33 cellular contexts compared by ENCODE assay signal in genomic region chr14:85523624-85524023, GRCh38. TPM values are rescaled to one million over a fixed set of nuclear protein-coding genes. Genes with fewer than 3 reads are reported as not detected.
"Had no signal": no experiment of that assay in that cellular context is flagged by ENCODE, and none has a peak within 500 bp of the region (broad histone marks: within the 10 kb centered on the region; RNA-seq: fewer than 3 reads in every experiment).

No MANE protein-coding gene starts in this region.

- H3K4me1 ChIP-seq: ascending aorta, breast epithelium had no signal

- DNase-seq: activated effector memory CD4-positive, alpha-beta T cell treated with anti-CD3 and anti-CD28 coated beads, Interleukin-2, amount 50 U/mL, for 16 hours; activated effector memory CD4-positive, alpha-beta T cell treated with Interleukin-2 at 50 U/mL for 16 hours; activated gamma-delta T cell; activated gamma-delta T cell treated with Interleukin-2 at 50 U/mL for 16 hours; activated naive CD4-positive, alpha-beta T cell; activated naive CD4-positive, alpha-beta T cell treated with anti-CD3 and anti-CD28 coated beads for 36 hours; activated naive CD4-positive, alpha-beta T cell treated with anti-CD3 and anti-CD28 coated beads, Interleukin-2, amount 10 ng/mL, durations not matched to agents 7 days and 5 days; activated naive CD4-positive, alpha-beta T cell treated with anti-CD3 and anti-CD28 coated beads, Interleukin-2, amount 50 U/mL, for 16 hours; activated naive CD4-positive, alpha-beta T cell treated with Interleukin-2 at 50 U/mL for 16 hours; activated naive CD8-positive, alpha-beta T cell treated with anti-CD3 and anti-CD28 coated beads for 36 hours; activated naive CD8-positive, alpha-beta T cell treated with anti-CD3 and anti-CD28 coated beads, Interleukin-2, amount 10 ng/mL, durations not matched to agents 7 days and 5 days; activated naive CD8-positive, alpha-beta T cell treated with anti-CD3 and anti-CD28 coated beads, Interleukin-2, amount 50 U/mL, for 24 hours; activated T-cell treated with anti-CD3 and anti-CD28 coated beads, Interleukin-2, amount 50 U/mL, for 1 hour; activated T-cell treated with anti-CD3 and anti-CD28 coated beads, Interleukin-2, amount 50 U/mL, for 24 hours; activated T-cell treated with anti-CD3 and anti-CD28 coated beads, Interleukin-2, amount 50 U/mL, for 4 hours; activated T-cell treated with anti-CD3 and anti-CD28 coated beads, Interleukin-2, amount 50 U/mL, for 48 hours; activated T-cell treated with anti-CD3 and anti-CD28 coated beads, Interleukin-2, amount 50 U/mL, for 72 hours; adrenal gland; amygdala; anterior cingulate cortex; aorta; body of pancreas; brain microvascular endothelial cell; caudate nucleus; central memory CD4-positive, alpha-beta T cell; cerebellar nuclear complex had no signal

- H3K27ac ChIP-seq: adrenal gland, ascending aorta, body of pancreas, brain microvascular endothelial cell, breast epithelium, cardiac muscle cell had no signal

- H3K4me3 ChIP-seq: adrenal gland, ascending aorta, body of pancreas, breast epithelium, cardiac muscle cell had no signal

- H3K27me3 ChIP-seq: adrenal gland, ascending aorta, body of pancreas, brain microvascular endothelial cell, breast epithelium, cardiac muscle cell had no signal

- ATAC-seq: activated naive CD4-positive, alpha-beta T cell treated with anti-CD3 and anti-CD28 coated beads, Interleukin-2, amount 50 U/mL, for 72 hours; activated naive CD8-positive, alpha-beta T cell treated with anti-CD3 and anti-CD28 coated beads, Interleukin-2, amount 50 U/mL, for 24 hours; activated T-cell treated with anti-CD3 and anti-CD28 coated beads, Interleukin-2, amount 50 U/mL, for 4 hours; activated T-cell treated with anti-CD3 and anti-CD28 coated beads, Interleukin-2, amount 50 U/mL, for 72 hours; activated T-helper 17 cell treated with anti-CD3 and anti-CD28 coated beads, Interleukin-2, amount 50 U/mL, for 72 hours had no signal

- H3K36me3 ChIP-seq: adrenal gland, ascending aorta, brain microvascular endothelial cell, breast epithelium, cardiac muscle cell had no signal

- H3K9me3 ChIP-seq: adrenal gland, ascending aorta, body of pancreas, breast epithelium had no signal

RNA-seq across cellular contexts. Expression of gene FLRT2, which starts 6.3 kb away (rescaled TPM):
- total RNA-seq: activated naive CD4-positive, alpha-beta T cell treated with anti-CD3 and anti-CD28 coated beads for 36 hours; activated naive CD4-positive, alpha-beta T cell treated with anti-CD3 and anti-CD28 coated beads, Interleukin-2, amount 50 U/mL, for 72 hours; activated naive CD8-positive, alpha-beta T cell treated with anti-CD3 and anti-CD28 coated beads for 36 hours; activated naive CD8-positive, alpha-beta T cell treated with anti-CD3 and anti-CD28 coated beads, Interleukin-2, amount 10 ng/mL, durations not matched to agents 7 days and 5 days; activated T-cell treated with anti-CD3 and anti-CD28 coated beads, Interleukin-2, amount 50 U/mL, for 72 hours; activated T-helper 1 cell treated with anti-CD3 and anti-CD28 coated beads, Interleukin-12 subunit alpha, Interleukin-12 subunit beta, Interleukin-2, Interleukin-4 antibody, amounts not matched to agents 30 ng/mL and 10 ng/mL and 1 ng/mL, durations not matched to agents 14 hours and 24 hours and 36 hours; activated T-helper 17 cell treated with anti-CD3 and anti-CD28 coated beads, Interleukin-2, amount 50 U/mL, for 72 hours; activated T-helper 2 cell treated with anti-CD3 and anti-CD28 coated beads, Interferon-gamma antibody, Interleukin-2, Interleukin-4, amounts not matched to agents 10 μg/mL and 5 μg/mL and 100 μg/mL, durations not matched to agents 14 hours and 24 hours and 36 hours had no signal
